In genomic region chr1:156727492-156727891, GRCh38 we compare ENCODE assay signal across 1 cellular context.
TF ChIP-seq lines count a peak whose summit lies in the region.

No MANE protein-coding gene starts in this region.

TF ChIP-seq in WTC11, 78 proteins besides CTCF, POLR2A, EP300 and RAD21 (continued from another document):
- no peak for TF ChIP-seq FOXP4 (CRISPR knock-in tag; IDR thresholded peaks at IDR 0.05)
- no peak for TF ChIP-seq ZBTB43 (CRISPR knock-in tag; IDR thresholded peaks at IDR 0.05)
- TF ChIP-seq ZNF219 (CRISPR knock-in tag; IDR thresholded peaks at IDR 0.05; ENCODE audit: borderline replicate concordance): no peak
